In genomic region chr5:34915139-34915855, GRCh38 we compare ENCODE assay signal across 8 cellular contexts. TPM values are rescaled to one million over a fixed set of nuclear protein-coding genes. Genes with fewer than 3 reads are reported as not detected.
DNase-seq lines count a peak whose midpoint lies in the region; ATAC-seq and TF ChIP-seq lines count a peak whose summit lies in the region.

Gene BRIX1, plus strand, starts transcription at chr5:34915711. Its CDS starts 28 bp downstream, at chr5:34915739.
A gene with protein sequence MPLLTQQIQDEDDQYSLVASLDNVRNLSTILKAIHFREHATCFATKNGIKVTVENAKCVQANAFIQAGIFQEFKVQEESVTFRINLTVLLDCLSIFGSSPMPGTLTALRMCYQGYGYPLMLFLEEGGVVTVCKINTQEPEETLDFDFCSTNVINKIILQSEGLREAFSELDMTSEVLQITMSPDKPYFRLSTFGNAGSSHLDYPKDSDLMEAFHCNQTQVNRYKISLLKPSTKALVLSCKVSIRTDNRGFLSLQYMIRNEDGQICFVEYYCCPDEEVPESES (minus strand): TSS chr5:34915504. CDS start chr5:34914892, 612 bp downstream.

- H3K27me3 Mint-ChIP-seq in chondrocyte (ENCODE audit: low read depth), result no peaks in the 10 kb centered on the region

- DNase-seq in BJ (ENCODE audit: low read depth), result peak; percentile 82
- DNase-seq in GM19240 (ENCODE audit: insufficient read length, low spot score), result peak; percentile 67
- peak; percentile 95 to 98 for DNase-seq in NCI-H524 (lab: John Stamatoyannopoulos, UW)
- peak; percentile 89 to 91 for DNase-seq in activated CD4-positive, alpha-beta T cell treated with anti-CD3 and anti-CD28 coated beads for 24 hours (ENCODE audit: low read depth in 2 of 2)
- DNase-seq in chondrocyte (ENCODE audit: low spot score), result peak; percentile 99
- peak; percentile 85 for DNase-seq in kidney epithelial cell (ENCODE audit: low read depth)
- peak; percentile 92 to 93 for DNase-seq in stimulated activated CD4-positive, alpha-beta T cell treated with anti-CD3 and anti-CD28 coated beads, Interleukin-15, amount 100 ng/mL, for 48 hours (ENCODE audit: low read depth in 2 of 2)

- POLR2A ChIA-PET in BJ (lab: Charles Lee), result interaction anchor here (0.5 to 1.4 kb wide), 4 partner anchors 8 to 365 kb away, joined by 5 to 10 read pairs (median 6); partner anchors contain the start of gene DNAJC21

- peak; percentile 96 for ATAC-seq in HG03457 (IDR thresholded peaks at IDR 0.05; ENCODE audit: unreplicated experiment)

- H3K4me1 Mint-ChIP-seq in chondrocyte (ENCODE audit: low read depth), result peaks cover 37% of the 10 kb centered on the region

- no peaks in the 10 kb centered on the region for H3K9me3 Mint-ChIP-seq in chondrocyte (ENCODE audit: low read depth)

- H3K36me3 Mint-ChIP-seq in chondrocyte (ENCODE audit: low read depth), result peaks cover 10% of the 10 kb centered on the region

- H3K27me3 ChIP-seq in BJ (ENCODE audit: control insufficient read depth, insufficient read depth, low read length) (no peaks in the 10 kb centered on the region), kidney epithelial cell (ENCODE audit: control insufficient read depth, insufficient read depth, low read length) (no peaks in the 10 kb centered on the region)

- TF ChIP-seq CTCF in BJ (IDR thresholded peaks at IDR 0.05; ENCODE audit: insufficient read depth, low read depth, low read length) (peak; percentile 36; the same call in 1 of the 2 replicates), chondrocyte (IDR thresholded peaks at IDR 0.05) (peak; percentile 43), kidney epithelial cell (IDR thresholded peaks at IDR 0.05; ENCODE audit: insufficient read depth, low read length, poor library complexity, severe bottlenecking) (peak; percentile 24)

- no peak within 1 kb of the TSS for H3K4me3 Mint-ChIP-seq in chondrocyte (ENCODE audit: unreplicated experiment)

- CTCF ChIA-PET in BJ (lab: Yijun Ruan, JAX), result interaction anchor here (0.9 to 4.0 kb wide), 5 partner anchors 9 to 429 kb away, joined by 3 to 17 read pairs (median 4); partner anchors contain the start of gene DNAJC21

- peak within 1 kb of the TSS; percentile 61 for H3K4me3 ChIP-seq in BJ (ENCODE audit: low read depth, low read length)
- peak within 1 kb of the TSS; percentile 88 for H3K4me3 ChIP-seq in kidney epithelial cell (ENCODE audit: low read depth, low read length)

- H3K27ac Mint-ChIP-seq in chondrocyte (ENCODE audit: unreplicated experiment), result no peak within 1 kb of the TSS

- H3K36me3 ChIP-seq in BJ (ENCODE audit: control insufficient read depth, insufficient read depth, low read length) (peaks cover 4% of the 10 kb centered on the region; the same call in 1 of the 2 replicates), kidney epithelial cell (ENCODE audit: control insufficient read depth, insufficient read depth, low read length) (no peaks in the 10 kb centered on the region)

RNA-seq across cellular contexts. Expression of gene BRIX1, which starts in this region (rescaled TPM):
- 11.4 and 32.5 TPM in 2 replicates for polyA plus RNA-seq in BJ (2011; rRNA removed)
- polyA minus RNA-seq in BJ (2011; rRNA and poly(A)+ RNA removed), result 7.4 and 8.6 TPM in 2 replicates
- total RNA-seq in chondrocyte, result 14.7 to 24.1 TPM (median 15.7 TPM) in 3 replicates
- total RNA-seq in kidney epithelial cell, result 30.9 and 40.1 TPM in 2 replicates

RNA-seq across cellular contexts. Expression of the second gene that starts in this region (rescaled TPM):
- polyA plus RNA-seq in BJ (2011; rRNA removed), result 57.2 and 65.3 TPM in 2 replicates
- 36.1 and 43.5 TPM in 2 replicates for polyA minus RNA-seq in BJ (2011; rRNA and poly(A)+ RNA removed)
- total RNA-seq in chondrocyte (20.3 to 24.7 TPM (median 20.5 TPM) in 3 replicates), kidney epithelial cell (13.1 and 17.9 TPM in 2 replicates)

Comparison
In these comparisons a context has a peak if more than half of its experiments do, and no peak if none do; other contexts are left out.
1. Peak in every context shown above with its lines: DNase-seq, ATAC-seq and H3K4me3 ChIP-seq.